Comparison of ENCODE assay signal across 22 cellular contexts in genomic region chr5:144831650-144832049, GRCh38.
"Had no signal": no experiment of that assay in that cellular context is flagged by ENCODE, and none has a peak within 500 bp of the region (broad histone marks: within the 10 kb centered on the region; RNA-seq: fewer than 3 reads in every experiment).

No MANE protein-coding gene starts in this region.

- H3K4me1 Mint-ChIP-seq: endodermal cell had no signal

- H3K4me3 Mint-ChIP-seq: dendritic cell treated with granulocyte-macrophage colony-stimulating factor and Interleukin-4, amounts not matched to agents 40 ng/mL and 50 ng/mL, for 4 days; effector memory CD8-positive, alpha-beta T cell; endodermal cell had no signal

- ATAC-seq: effector memory CD8-positive, alpha-beta T cell; esophagus mucosa; foreskin keratinocyte; gastrocnemius medialis; gastroesophageal sphincter; heart left ventricle; heart right ventricle had no signal

- H3K27me3 Mint-ChIP-seq: dendritic cell treated with granulocyte-macrophage colony-stimulating factor and Interleukin-4, amounts not matched to agents 40 ng/mL and 50 ng/mL, for 4 days; effector memory CD8-positive, alpha-beta T cell had no signal

- H3K27ac Mint-ChIP-seq: dendritic cell treated with granulocyte-macrophage colony-stimulating factor and Interleukin-4, amounts not matched to agents 40 ng/mL and 50 ng/mL, for 4 days; effector memory CD8-positive, alpha-beta T cell; endodermal cell had no signal

- DNase-seq: colonic mucosa; cortex of kidney; dermis blood vessel endothelial cell; dorsolateral prefrontal cortex; effector CD4-positive, alpha-beta T cell; effector CD8-positive, alpha-beta T cell; effector memory CD4-positive, alpha-beta T cell; effector memory CD8-positive, alpha-beta T cell; endodermal cell; erythroblast; esophagus squamous epithelium; foreskin fibroblast; foreskin keratinocyte; foreskin melanocyte; gastrocnemius medialis; glutamatergic neuron; head of caudate nucleus; heart left ventricle; heart right ventricle had no signal
